3 cellular contexts compared by ENCODE assay signal in genomic region chr11:132084433-132084832, GRCh38.
"Had no signal": no experiment of that assay in that cellular context is flagged by ENCODE, and none has a peak within 500 bp of the region (broad histone marks: within the 10 kb centered on the region; RNA-seq: fewer than 3 reads in every experiment).

No MANE protein-coding gene starts in this region.

- DNase-seq: GDM1, GF-D8 had no signal

- H3K4me3 ChIP-seq: GM12878 had no signal

- ATAC-seq: GM12878 had no signal
